In genomic region chr2:32427672-32428622, GRCh38 we compare ENCODE assay signal across 9 cellular contexts.
DNase-seq lines count a peak whose midpoint lies in the region; ATAC-seq and TF ChIP-seq lines count a peak whose summit lies in the region.
"Had no signal": no experiment of that assay in that cellular context is flagged by ENCODE, and none has a peak within 500 bp of the region (broad histone marks: within the 10 kb centered on the region; RNA-seq: fewer than 3 reads in every experiment).

No MANE protein-coding gene starts in this region.

- H3K9me2 ChIP-seq in Loucy (replicated peaks; ENCODE audit: low read depth, low read length) = no peaks in the 10 kb centered on the region
- no peaks in the 10 kb centered on the region for H3K9me2 ChIP-seq in PC-9 (ENCODE audit: insufficient read depth)

- H3K9me3 ChIP-seq in Loucy (ENCODE audit: insufficient read depth, low read depth, low read length) = no peaks in the 10 kb centered on the region
- no peaks in the 10 kb centered on the region for H3K9me3 ChIP-seq in PC-9 (ENCODE audit: insufficient read depth, low read depth)
- no peaks in the 10 kb centered on the region for H3K9me3 ChIP-seq in liver (ENCODE audit: control insufficient read depth in 4 of 4, low read length in 3 of 4)
- H3K9me3 ChIP-seq: ovary had no signal

- H3K27me3 ChIP-seq in Loucy (ENCODE audit: insufficient read depth, low read length, poor library complexity, severe bottlenecking) (no peaks in the 10 kb centered on the region), PC-9 (ENCODE audit: insufficient read depth, low read depth) (no peaks in the 10 kb centered on the region), liver (ENCODE audit: control insufficient read depth in 4 of 4, insufficient read depth in 4 of 4, low read length in 3 of 4) (no peaks in the 10 kb centered on the region)
- H3K27me3 ChIP-seq: ovary had no signal

- POLR2A ChIA-PET in PC-9 (lab: Charles Lee; ENCODE audit: unreplicated experiment) = no interaction called here

- peak overlapping the region; percentile 71 for H3K27ac ChIP-seq in C4-2B
- 0 out of 2 replicates have a peak overlapping the region, but pooled peaks have one; percentile 14 for H3K27ac ChIP-seq in PC-9
- peak overlapping the region; percentile 66 to 70 for H3K27ac ChIP-seq in liver (ENCODE audit: low read depth in 1 of 2, low read length in 2 of 2)
- H3K27ac ChIP-seq: ovary had no signal

- CTCF ChIA-PET in PC-9 (lab: Charles Lee) = interaction anchor here (0.7 kb wide), 1 partner anchor 107 kb away, joined by 3 read pairs; no protein-coding TSS in a partner anchor

- no peak for ATAC-seq in HG02852 (IDR thresholded peaks at IDR 0.05; ENCODE audit: unreplicated experiment)

- no peak for DNase-seq in PC-9
- no peak for DNase-seq in SW 1271 (lab: John Stamatoyannopoulos, UW)
- no peak for DNase-seq in hypothalamus (lab: John Stamatoyannopoulos, UW)
- DNase-seq in mucosa of gallbladder (ENCODE audit: low spot score) = no peak
- DNase-seq: ovary had no signal

- WGBS in liver = 32% methylated on average over 6 of the region's 6 CpGs

- H3K79me2 ChIP-seq in Loucy (ENCODE audit: insufficient read depth, low read length) = peaks cover 92% of the 10 kb centered on the region
- peaks cover 66% of the 10 kb centered on the region for H3K79me2 ChIP-seq in PC-9 (ENCODE audit: low read depth)

- H3K36me3 ChIP-seq in Loucy (ENCODE audit: insufficient read depth, low read length) (peaks cover 35% of the 10 kb centered on the region; the same call in 1 of the 2 replicates), PC-9 (ENCODE audit: low read depth) (0 out of 2 replicates have a peak, but pooled peaks cover 12% of the 10 kb centered on the region), liver (ENCODE audit: control insufficient read depth in 4 of 4, insufficient read depth in 3 of 4, low read depth in 1 of 4, low read length in 3 of 4) (peaks cover 0 to 11% (median 8%) of the 10 kb centered on the region in 4 donors)
- H3K36me3 ChIP-seq: ovary had no signal

- H2AFZ ChIP-seq in Loucy (ENCODE audit: low read length) (no peak overlapping the region), PC-9 (no peak overlapping the region)

- intact Hi-C loops in PC-9 (cut with micrococcal nuclease; ENCODE audit: unreplicated experiment) = no loop called here

- BruUV-seq in PC-9 (replicated peaks; lab: Mats Ljungman, UMichigan) = no TSS peak

- H4K20me1 ChIP-seq in Loucy (ENCODE audit: insufficient read depth, low read length, poor library complexity, severe bottlenecking) = peaks cover 62% of the 10 kb centered on the region
- peaks cover 39% of the 10 kb centered on the region for H4K20me1 ChIP-seq in PC-9 (ENCODE audit: insufficient read depth)

- no peak overlapping the region for H3K9ac ChIP-seq in Loucy (ENCODE audit: low read depth, low read length, poor library complexity, severe bottlenecking)
- peak overlapping the region in 1 of 2 donors; percentile 26 for H3K9ac ChIP-seq in liver (ENCODE audit: low read depth in 1 of 2, low read length in 2 of 2)

- H3K4me3 ChIP-seq in Loucy (ENCODE audit: low read length, poor library complexity, severe bottlenecking) (no peak overlapping the region), PC-9 (no peak overlapping the region), liver (ENCODE audit: low read depth in 1 of 3, low read length in 3 of 3) (no peak overlapping the region)
- H3K4me3 ChIP-seq: ovary had no signal

- H3K4me2 ChIP-seq in Loucy (ENCODE audit: low read depth, low read length, poor library complexity, severe bottlenecking) (peak overlapping the region; percentile 22), PC-9 (no peak overlapping the region)

- no peak for TF ChIP-seq RAD21 in liver (IDR thresholded peaks at IDR 0.05)

- TF ChIP-seq CTCF in C4-2B (conservative IDR thresholded peaks at IDR 0.05) (no peak), Loucy (conservative IDR thresholded peaks at IDR 0.05; ENCODE audit: low read length) (no peak), PC-9 (conservative IDR thresholded peaks at IDR 0.05) (no peak), liver (IDR thresholded peaks at IDR 0.05; ENCODE audit: low read depth, low read length, missing input control) (no peak)

- H3K4me1 ChIP-seq in Loucy (ENCODE audit: insufficient read depth, low read length, poor library complexity, severe bottlenecking) = peaks cover 22% of the 10 kb centered on the region
- H3K4me1 ChIP-seq in PC-9 (replicated peaks; ENCODE audit: insufficient read depth) = no peaks in the 10 kb centered on the region
- peaks cover 0 to 15% (median 11%) of the 10 kb centered on the region in 4 donors for H3K4me1 ChIP-seq in liver (ENCODE audit: control insufficient read depth in 4 of 4, insufficient read depth in 4 of 4, low read length in 3 of 4)

- H3F3A ChIP-seq in Loucy (ENCODE audit: low read depth) (no peaks in the 10 kb centered on the region), PC-9 (ENCODE audit: insufficient read depth, low read depth) (peaks cover 15% of the 10 kb centered on the region)

TF ChIP-seq in liver, 16 proteins besides CTCF, POLR2A, EP300 and RAD21:
- TF ChIP-seq ZBTB33 (IDR thresholded peaks at IDR 0.05) (no peak), TAF1 (conservative IDR thresholded peaks at IDR 0.05) (no peak), ATF3 (IDR thresholded peaks at IDR 0.05) (no peak), RXRA (IDR thresholded peaks at IDR 0.05) (peak; percentile 35 to 49), HNF4A (conservative IDR thresholded peaks at IDR 0.05) (peak; percentile 48 to 50), SP1 (IDR thresholded peaks at IDR 0.05) (peak; percentile 36), FOXA1 (IDR thresholded peaks at IDR 0.05) (no peak), REST (IDR thresholded peaks at IDR 0.05) (no peak), YY1 (IDR thresholded peaks at IDR 0.05) (peak; percentile 29), JUND (IDR thresholded peaks at IDR 0.05) (no peak), GABPA (IDR thresholded peaks at IDR 0.05 in 1 of 2, conservative IDR thresholded peaks at IDR 0.05 in 1 of 2) (no peak), NR2F2 (IDR thresholded peaks at IDR 0.05) (no peak), MAX (IDR thresholded peaks at IDR 0.05) (no peak), HNF4G (IDR thresholded peaks at IDR 0.05) (no peak), FOXA2 (IDR thresholded peaks at IDR 0.05) (no peak), EGR1 (IDR thresholded peaks at IDR 0.05; ENCODE audit: low read depth in 2 of 2) (no peak)

Comparison
In these comparisons a context has a peak if more than half of its experiments do, and no peak if none do; other contexts are left out.
1. H3K27ac ChIP-seq: peak in every context shown above with its lines; median percentile 71 in C4-2B; 68 in liver; 14 in PC-9.